ENCODE assay signal across 8 cellular contexts in genomic region chr17:794876-795275, GRCh38. TPM values are rescaled to one million over a fixed set of nuclear protein-coding genes. Genes with fewer than 3 reads are reported as not detected.
DNase-seq lines count a peak whose midpoint lies in the region; ATAC-seq and TF ChIP-seq lines count a peak whose summit lies in the region.

No MANE protein-coding gene starts in this region.

- peak overlapping the region; percentile 27 to 74 (median 51) for H3K4me3 ChIP-seq in gastrocnemius medialis

- peak; percentile 76 to 80 for ATAC-seq in gastrocnemius medialis
- no peak for ATAC-seq in HG03095 (IDR thresholded peaks at IDR 0.05; ENCODE audit: unreplicated experiment)
- no peak for ATAC-seq in GM18511 (IDR thresholded peaks at IDR 0.05; ENCODE audit: unreplicated experiment)

- H3K27ac Mint-ChIP-seq in T-helper 2 cell treated with Interferon-gamma antibody and Interleukin-4, amounts not matched to agents 5 μg/mL and 100 μg/mL, for 36 hours, result no peak overlapping the region

- no peak for TF ChIP-seq POLR2A in gastrocnemius medialis (IDR thresholded peaks at IDR 0.05)

- H3K36me3 ChIP-seq in gastrocnemius medialis, result peaks cover 0 to 21% of the 10 kb centered on the region in 2 donors

- in situ Hi-C loops in gastrocnemius medialis (cut with MboI; ENCODE audit: low sequenced_read_pairs in 4 of 4), result loop anchor here in 3 of 4 donors (5.0 kb wide), 1 partner anchor 187 kb away; no protein-coding TSS in a partner anchor

- intact Hi-C loops in gastrocnemius medialis (cut with DNase I; ENCODE audit: low total_unique reads), result loop anchor here (1.0 to 5.0 kb wide), 3 partner anchors 186 to 261 kb away; partner anchors contain the start of gene TIMM22

- H3K36me3 Mint-ChIP-seq in T-helper 2 cell treated with Interferon-gamma antibody and Interleukin-4, amounts not matched to agents 5 μg/mL and 100 μg/mL, for 36 hours (ENCODE audit: low read depth), result peaks cover 15% of the 10 kb centered on the region

- no peaks in the 10 kb centered on the region for H3K27me3 ChIP-seq in gastrocnemius medialis

- DNase-seq in DMS114 treated with DMSO at 0.1 percent for 48 hours (lab: John Stamatoyannopoulos, UW; ENCODE audit: unreplicated experiment) (peak; percentile 34), LoVo (ENCODE audit: low spot score) (peak; percentile 67), caudate nucleus (lab: John Stamatoyannopoulos, UW) (peak in 59 of 61 donors; percentile 16 to 87 (median 68)), iPS-NIHi7 (ENCODE audit: extremely low spot score) (peak; percentile 85), gastrocnemius medialis (peak; percentile 79 to 82)
- DNase-seq in T-helper 2 cell treated with Interferon-gamma antibody and Interleukin-4, amounts not matched to agents 5 μg/mL and 100 μg/mL, for 36 hours (ENCODE audit: low spot score), result peak; percentile 22

- no peaks in the 10 kb centered on the region for H3K9me3 Mint-ChIP-seq in T-helper 2 cell treated with Interferon-gamma antibody and Interleukin-4, amounts not matched to agents 5 μg/mL and 100 μg/mL, for 36 hours

- H3K4me3 Mint-ChIP-seq in T-helper 2 cell treated with Interferon-gamma antibody and Interleukin-4, amounts not matched to agents 5 μg/mL and 100 μg/mL, for 36 hours, result no peak overlapping the region

- H3K27ac ChIP-seq in caudate nucleus (ENCODE audit: low read depth, low read length), result peak overlapping the region; percentile 72
- peak overlapping the region; percentile 67 to 78 (median 74) for H3K27ac ChIP-seq in gastrocnemius medialis

- H3K4me1 ChIP-seq in gastrocnemius medialis, result peaks cover 27 to 30% of the 10 kb centered on the region in 2 donors

- peaks cover 2% of the 10 kb centered on the region for H3K4me1 Mint-ChIP-seq in T-helper 2 cell treated with Interferon-gamma antibody and Interleukin-4, amounts not matched to agents 5 μg/mL and 100 μg/mL, for 36 hours (ENCODE audit: low read depth)

- no peaks in the 10 kb centered on the region for H3K27me3 Mint-ChIP-seq in T-helper 2 cell treated with Interferon-gamma antibody and Interleukin-4, amounts not matched to agents 5 μg/mL and 100 μg/mL, for 36 hours (ENCODE audit: low read depth)

- TF ChIP-seq CTCF in gastrocnemius medialis (IDR thresholded peaks at IDR 0.05 in 4 of 5, conservative IDR thresholded peaks at IDR 0.05 in 1 of 5), result peak; percentile 90 to 96 (median 92)

- H3K9me3 ChIP-seq in gastrocnemius medialis, result no peaks in the 10 kb centered on the region

RNA-seq across cellular contexts. Expression of gene MRM3, which starts 12.7 kb away (rescaled TPM):
- total RNA-seq in gastrocnemius medialis, result 10 to 100 TPM; 24.2 to 58.2 (median 33.0) TPM

RNA-seq across cellular contexts. Expression of gene GLOD4, which starts 12.8 kb away (rescaled TPM):
- 10 to 100 TPM; 17.6 to 38.1 (median 22.8) TPM for total RNA-seq in gastrocnemius medialis

RNA-seq across cellular contexts. Expression of gene GEMIN4, which starts 42.8 kb away (rescaled TPM):
- 10 to 100 TPM; 10.6 to 21.6 (median 18.9) TPM for total RNA-seq in gastrocnemius medialis

Comparison
In these comparisons a context has a peak if more than half of its experiments do, and no peak if none do; other contexts are left out.
1. DNase-seq: peak in every context shown above with its lines; median percentile 85 in iPS-NIHi7; 80 in gastrocnemius medialis; 68 in caudate nucleus; 67 in LoVo; 34 in DMS114 treated with DMSO at 0.1 percent for 48 hours; 22 in T-helper 2 cell treated with Interferon-gamma antibody and Interleukin-4, amounts not matched to agents 5 μg/mL and 100 μg/mL, for 36 hours.
2. ATAC-seq: peak in gastrocnemius medialis (2 of 2); none in HG03095 (single experiment) and GM18511 (single experiment).